ENCODE assay signal across 8 cellular contexts in the genomic region with DNA sequence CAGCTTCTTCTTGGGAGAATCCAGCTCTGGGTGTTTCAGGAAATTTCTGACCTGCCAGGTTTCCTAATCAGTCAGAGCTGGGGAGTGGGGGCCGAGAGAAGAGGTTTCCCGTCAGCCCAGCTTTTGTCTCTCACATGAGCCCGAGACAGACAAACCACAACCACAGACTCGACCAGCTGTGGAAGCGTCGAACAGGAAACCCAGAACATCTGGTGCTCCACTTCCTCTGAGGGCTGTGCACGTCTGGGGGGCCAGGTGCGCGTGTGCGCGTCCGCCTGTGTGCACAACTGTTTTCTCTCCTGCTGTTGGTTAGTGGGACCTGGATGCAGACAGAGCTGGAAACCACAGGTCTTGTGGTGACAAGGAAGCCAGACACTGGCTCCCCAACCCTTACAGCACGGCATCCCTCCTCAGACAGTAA.
DNase-seq lines count a peak whose midpoint lies in the region; ATAC-seq, FAIRE-seq and TF ChIP-seq lines count a peak whose summit lies in the region.

No MANE protein-coding gene starts in this region.

- FAIRE-seq in HTR-8/SVneo (lab: Jason Lieb, UNC), result no peak

- H3K9me3 Mint-ChIP-seq in activated B cell treated with CpG ODN at 0.5 μM for 24 hours (peaks cover 6% of the 10 kb centered on the region), chondrocyte (ENCODE audit: low read depth) (peaks cover 2% of the 10 kb centered on the region)

- ATAC-seq in GM19351 (IDR thresholded peaks at IDR 0.05; ENCODE audit: unreplicated experiment) (peak; percentile 61), HG03342 (IDR thresholded peaks at IDR 0.05; ENCODE audit: unreplicated experiment) (peak; percentile 68), activated B cell treated with CpG ODN at 0.5 μM for 24 hours (ENCODE audit: low read depth) (peak; percentile 64)

- H3K4me1 Mint-ChIP-seq in activated B cell treated with CpG ODN at 0.5 μM for 24 hours (peaks cover 81% of the 10 kb centered on the region), chondrocyte (ENCODE audit: low read depth) (peaks cover 21% of the 10 kb centered on the region)

- H3K36me3 Mint-ChIP-seq in activated B cell treated with CpG ODN at 0.5 μM for 24 hours (ENCODE audit: low read depth), result peaks cover 2% of the 10 kb centered on the region
- H3K36me3 Mint-ChIP-seq in chondrocyte (ENCODE audit: low read depth), result no peaks in the 10 kb centered on the region

- TF ChIP-seq CTCF in activated B cell treated with CpG ODN at 0.5 μM for 24 hours (IDR thresholded peaks at IDR 0.05), result no peak
- TF ChIP-seq CTCF in chondrocyte (IDR thresholded peaks at IDR 0.05), result no peak
- no peak for TF ChIP-seq CTCF in uterus (IDR thresholded peaks at IDR 0.05)

- no peaks in the 10 kb centered on the region for H3K9me3 ChIP-seq in uterus

- no peak overlapping the region for H3K27ac ChIP-seq in uterus

- POLR2A ChIA-PET in activated B cell treated with CpG ODN at 0.5 μM for 24 hours (lab: Charles Lee), result interaction anchor here (0.6 to 9.7 kb wide), 21 partner anchors 9 to 548 kb away, joined by 3 to 191 read pairs (median 5); a partner anchor contains a TSS

- H3K4me3 ChIP-seq in uterus, result no peak overlapping the region

- no peaks in the 10 kb centered on the region for H3K27me3 ChIP-seq in uterus

- DNase-seq in activated B cell treated with CpG ODN at 0.5 μM for 24 hours (peak; percentile 69), chondrocyte (ENCODE audit: low spot score) (no peak), NCI-H510A (lab: John Stamatoyannopoulos, UW) (no peak), HTR-8/SVneo (ENCODE audit: insufficient read length, low spot score) (no peak), uterus (no peak)
- DNase-seq in stimulated activated CD8-positive, alpha-beta memory T cell treated with anti-CD3 and anti-CD28 coated beads, Interleukin-7, amount 100 ng/mL, for 4 hours (ENCODE audit: low read depth in 2 of 2), result peak; percentile 56 to 67

- CTCF ChIA-PET in activated B cell treated with CpG ODN at 0.5 μM for 24 hours (lab: Charles Lee), result interaction anchor here (1.4 to 4.6 kb wide), 4 partner anchors 13 to 136 kb away, joined by 4 to 22 read pairs (median 14); no protein-coding TSS in a partner anchor

- TF ChIP-seq POLR2A in uterus (IDR thresholded peaks at IDR 0.05), result no peak

- H3K4me1 ChIP-seq in uterus, result peaks cover 0 to 6% of the 10 kb centered on the region in 2 donors

- intact Hi-C loops in activated B cell treated with CpG ODN at 0.5 μM for 24 hours (cut with micrococcal nuclease) (loop anchor here (1.0 to 10.0 kb wide), 7 partner anchors 13 to 999 kb away; a partner anchor contains a TSS), uterus (cut with DNase I; ENCODE audit: low total_unique reads) (no loop called here)

- H3K27me3 Mint-ChIP-seq in activated B cell treated with CpG ODN at 0.5 μM for 24 hours (no peaks in the 10 kb centered on the region), chondrocyte (ENCODE audit: low read depth) (no peaks in the 10 kb centered on the region)

- H3K36me3 ChIP-seq in uterus, result no peaks in the 10 kb centered on the region

- H3K27ac Mint-ChIP-seq in activated B cell treated with CpG ODN at 0.5 μM for 24 hours (peak overlapping the region; percentile 95), chondrocyte (ENCODE audit: unreplicated experiment) (peak overlapping the region; percentile 27)

- peak overlapping the region; percentile 78 for H3K4me3 Mint-ChIP-seq in activated B cell treated with CpG ODN at 0.5 μM for 24 hours
- no peak overlapping the region for H3K4me3 Mint-ChIP-seq in chondrocyte (ENCODE audit: unreplicated experiment)

Comparison
In these comparisons a context has a peak if more than half of its experiments do, and no peak if none do; other contexts are left out.
1. DNase-seq: peak in activated B cell treated with CpG ODN at 0.5 μM for 24 hours (single experiment) and stimulated activated CD8-positive, alpha-beta memory T cell treated with anti-CD3 and anti-CD28 coated beads, Interleukin-7, amount 100 ng/mL, for 4 hours (2 of 2); none in chondrocyte (single experiment), NCI-H510A (single experiment), HTR-8/SVneo (single experiment) and uterus (0 of 2).
2. Peak in every context shown above with its lines, with median percentiles within 50 percentile points of each other: ATAC-seq.